Comparison of ENCODE assay signal across 13 cellular contexts in genomic region chr3:191269289-191270085, GRCh38. TPM values are rescaled to one million over a fixed set of nuclear protein-coding genes. Genes with fewer than 3 reads are reported as not detected.
A peak's percentile ranks its signal among the peaks of the same experiment; 100 is the strongest.
DNase-seq lines count a peak whose midpoint lies in the region; ATAC-seq and TF ChIP-seq lines count a peak whose summit lies in the region.
"Had no signal": no experiment of that assay in that cellular context is flagged by ENCODE, and none has a peak within 500 bp of the region (broad histone marks: within the 10 kb centered on the region; RNA-seq: fewer than 3 reads in every experiment).

No MANE protein-coding gene starts in this region.

- no peaks in the 10 kb centered on the region for H3K36me3 Mint-ChIP-seq in neural progenitor cell

- H3F3A ChIP-seq in neural progenitor cell (ENCODE audit: low read depth): no peaks in the 10 kb centered on the region

- H3K9ac ChIP-seq in neural progenitor cell: no peak overlapping the region

- no peaks in the 10 kb centered on the region for H3K79me2 ChIP-seq in neural progenitor cell (ENCODE audit: low read depth)

- H3K4me2 ChIP-seq in neural progenitor cell: no peak overlapping the region

- no peak for TF ChIP-seq CTCF in neural progenitor cell (IDR thresholded peaks at IDR 0.05)

- no peak overlapping the region for H3K4me3 ChIP-seq in neural progenitor cell
- H3K4me3 ChIP-seq: heart right ventricle had no signal

- H2AFZ ChIP-seq in neural progenitor cell (replicated peaks): no peak overlapping the region

- H3K4me1 Mint-ChIP-seq in neural progenitor cell: peaks cover 3% of the 10 kb centered on the region
- H3K4me1 Mint-ChIP-seq: central memory CD8-positive, alpha-beta T cell; stimulated activated naive CD8-positive, alpha-beta T cell treated with anti-CD3 and anti-CD28 coated beads, Interleukin-15, amount 100 ng/mL, for 72 hours had no signal

- H4K20me1 ChIP-seq in neural progenitor cell (ENCODE audit: low read depth): no peaks in the 10 kb centered on the region

- ATAC-seq in GM19438 (IDR thresholded peaks at IDR 0.05; ENCODE audit: low read depth, unreplicated experiment): peak; percentile 67
- peak; percentile 65 for ATAC-seq in HG02884 (IDR thresholded peaks at IDR 0.05; ENCODE audit: unreplicated experiment)
- ATAC-seq: activated T-cell treated with anti-CD3 and anti-CD28 coated beads, Interleukin-2, amount 50 U/mL, for 4 hours; heart right ventricle; stimulated activated naive CD8-positive, alpha-beta T cell treated with anti-CD3 and anti-CD28 coated beads, Interleukin-15, amount 100 ng/mL, for 72 hours had no signal

- no peaks in the 10 kb centered on the region for H3K27me3 Mint-ChIP-seq in neural progenitor cell (ENCODE audit: insufficient read depth, low read depth)
- H3K27me3 Mint-ChIP-seq: central memory CD8-positive, alpha-beta T cell; stimulated activated naive CD8-positive, alpha-beta T cell treated with anti-CD3 and anti-CD28 coated beads, Interleukin-15, amount 100 ng/mL, for 72 hours had no signal

- no peaks in the 10 kb centered on the region for H3K27me3 ChIP-seq in neural progenitor cell
- H3K27me3 ChIP-seq: heart right ventricle had no signal

- H3K36me3 ChIP-seq in neural progenitor cell: no peaks in the 10 kb centered on the region
- H3K36me3 ChIP-seq: heart right ventricle had no signal

- no peak overlapping the region for H3K27ac ChIP-seq in neural progenitor cell
- H3K27ac ChIP-seq: heart right ventricle had no signal

- H3K27ac Mint-ChIP-seq in neural progenitor cell: no peak overlapping the region
- H3K27ac Mint-ChIP-seq: stimulated activated naive CD8-positive, alpha-beta T cell treated with anti-CD3 and anti-CD28 coated beads, Interleukin-15, amount 100 ng/mL, for 72 hours had no signal

- H3K9me3 Mint-ChIP-seq in neural progenitor cell: peaks cover 3% of the 10 kb centered on the region
- H3K9me3 Mint-ChIP-seq: central memory CD8-positive, alpha-beta T cell had no signal

- H3K4me1 ChIP-seq in neural progenitor cell: peaks cover 2% of the 10 kb centered on the region

- DNase-seq in EH (ENCODE audit: low read depth) (peak; percentile 38), M059J (ENCODE audit: low read depth) (peak; percentile 89), hippocampal formation (lab: John Stamatoyannopoulos, UW) (no peak), neural progenitor cell (ENCODE audit: low spot score) (no peak), UCSD-AML1 (lab: John Stamatoyannopoulos, UW; ENCODE audit: unreplicated experiment) (no peak), LoVo (ENCODE audit: low spot score) (no peak)
- DNase-seq: activated T-cell treated with anti-CD3 and anti-CD28 coated beads, Interleukin-2, amount 50 U/mL, for 4 hours; heart right ventricle; NCI-H524; stimulated activated naive CD8-positive, alpha-beta T cell treated with anti-CD3 and anti-CD28 coated beads, Interleukin-15, amount 100 ng/mL, for 72 hours had no signal

- H3K9me3 ChIP-seq in neural progenitor cell (ENCODE audit: low read depth): no peaks in the 10 kb centered on the region
- H3K9me3 ChIP-seq: heart right ventricle had no signal

- no peak overlapping the region for H3K4me3 Mint-ChIP-seq in neural progenitor cell
- H3K4me3 Mint-ChIP-seq: activated T-cell treated with anti-CD3 and anti-CD28 coated beads, Interleukin-2, amount 50 U/mL, for 4 hours; central memory CD8-positive, alpha-beta T cell; stimulated activated naive CD8-positive, alpha-beta T cell treated with anti-CD3 and anti-CD28 coated beads, Interleukin-15, amount 100 ng/mL, for 72 hours had no signal

RNA-seq across cellular contexts. Expression of gene CCDC50, which starts 59.7 kb away (rescaled TPM):
- 184 and 195 TPM in 2 replicates for total RNA-seq in M059J (2014; rRNA removed; shearing (Covaris generic))
- 51.2 and 56.7 TPM in 2 replicates for total RNA-seq in neural progenitor cell (ENCODE audit: low replicate concordance)

Comparison
In these comparisons a context has a peak if more than half of its experiments do, and no peak if none do; other contexts are left out.
1. DNase-seq: peak in EH (single experiment) and M059J (single experiment); none in hippocampal formation (0 of 2), neural progenitor cell (single experiment), UCSD-AML1 (single experiment) and LoVo (single experiment).